8 cellular contexts compared by ENCODE assay signal in genomic region chr13:99655351-99656091, GRCh38. TPM values are rescaled to one million over a fixed set of nuclear protein-coding genes. Genes with fewer than 3 reads are reported as not detected.
DNase-seq lines count a peak whose midpoint lies in the region; ATAC-seq and TF ChIP-seq lines count a peak whose summit lies in the region.
"Had no signal": no experiment of that assay in that cellular context is flagged by ENCODE, and none has a peak within 500 bp of the region (broad histone marks: within the 10 kb centered on the region; RNA-seq: fewer than 3 reads in every experiment).

No MANE protein-coding gene starts in this region.

- no peak for TF ChIP-seq CTCF in HCT116 (IDR thresholded peaks at IDR 0.05 in 2 of 3, conservative IDR thresholded peaks at IDR 0.05 in 1 of 3; ENCODE audit: borderline replicate concordance in 1 of 3, insufficient read depth in 1 of 3, low read depth in 2 of 3, low read length in 2 of 3)
- no peak for TF ChIP-seq CTCF in WTC11 (IDR thresholded peaks at IDR 0.05)
- TF ChIP-seq CTCF in esophagus squamous epithelium (IDR thresholded peaks at IDR 0.05) = no peak
- no peak for TF ChIP-seq CTCF in transverse colon (IDR thresholded peaks at IDR 0.05)

- intact Hi-C loops in HCT116 (cut with micrococcal nuclease) (loop anchor here (1.0 to 5.0 kb wide), 8 partner anchors 49 to 1472 kb away; partner anchors contain the start of gene CLYBL), esophagus squamous epithelium (cut with DNase I) (loop anchor here (10.0 kb wide), 1 partner anchor 859 kb away; no protein-coding TSS in a partner anchor), transverse colon (cut with DNase I; ENCODE audit: low total_unique reads) (loop anchor here (5.0 kb wide), 1 partner anchor 857 kb away; no protein-coding TSS in a partner anchor)

- POLR2A ChIA-PET in HCT116 (lab: Charles Lee) = interaction anchor here (0.6 to 1.2 kb wide), 3 partner anchors 43 to 325 kb away, joined by 3 to 6 read pairs (median 4); no protein-coding TSS in a partner anchor
- POLR2A ChIA-PET in WTC11 (lab: Charles Lee) = interaction anchor here (1.7 to 3.0 kb wide), 2 partner anchors 48 to 326 kb away, joined by 5 to 9 read pairs; partner anchors contain the start of gene ZIC2

- peak; percentile 90 for DNase-seq in HCT116 (ENCODE audit: low read depth, low spot score)
- no peak for DNase-seq in WTC11 (ENCODE audit: low spot score)
- no peak for DNase-seq in esophagus squamous epithelium (lab: John Stamatoyannopoulos, UW)
- DNase-seq in stimulated activated CD8-positive, alpha-beta memory T cell treated with anti-CD3 and anti-CD28 coated beads, Interleukin-12 subunit alpha, Interleukin-12 subunit beta, amount 100 ng/mL, for 4 hours (ENCODE audit: low read depth) = peak; percentile 4
- DNase-seq in MG63 = no peak
- DNase-seq in transverse colon = no peak

- H3K4me3 ChIP-seq in HCT116 (replicated peaks in 1 of 2; ENCODE audit: low read depth in 1 of 2, low read length in 2 of 2) (peak overlapping the region; percentile 1 to 43), esophagus squamous epithelium (no peak overlapping the region), MG63 (no peak overlapping the region), transverse colon (no peak overlapping the region)
- H3K4me3 ChIP-seq: body of pancreas had no signal

- TF ChIP-seq POLR2A in HCT116 (IDR thresholded peaks at IDR 0.05; ENCODE audit: borderline replicate concordance, extremely low read depth, insufficient read depth, insufficient read length) (no peak), esophagus squamous epithelium (IDR thresholded peaks at IDR 0.05) (no peak), transverse colon (IDR thresholded peaks at IDR 0.05) (no peak)

- CTCF ChIA-PET in HCT116 (lab: Charles Lee) = interaction anchor here (0.8 to 4.1 kb wide), 16 partner anchors 11 to 1472 kb away, joined by 3 to 42 read pairs (median 3); partner anchors contain the start of genes TM9SF2 and TMTC4
- CTCF ChIA-PET in WTC11 (lab: Charles Lee) = interaction anchor here (0.7 to 4.4 kb wide), 41 partner anchors 8 to 938 kb away, joined by 3 to 48 read pairs (median 5); partner anchors contain the start of genes CLYBL and PCCA

- H3K4me1 ChIP-seq in HCT116 (ENCODE audit: control insufficient read depth in 1 of 2, insufficient read depth in 2 of 2, low read length in 2 of 2) (peaks cover 11 to 23% of the 10 kb centered on the region in 2 experiments), esophagus squamous epithelium (peaks cover 0 to 42% (median 8%) of the 10 kb centered on the region in 3 donors), transverse colon (peaks cover 7 to 38% (median 14%) of the 10 kb centered on the region in 4 donors)

- peaks cover 49% of the 10 kb centered on the region for H3K4me1 Mint-ChIP-seq in WTC11

- H3K4me2 ChIP-seq in HCT116 (ENCODE audit: low read length) = peak overlapping the region; percentile 70

- peak overlapping the region; percentile 63 for H3K27ac ChIP-seq in HCT116 (ENCODE audit: low read depth, low read length)
- H3K27ac ChIP-seq in esophagus squamous epithelium = peak overlapping the region; percentile 35 to 67 (median 52)
- no peak overlapping the region for H3K27ac ChIP-seq in transverse colon
- H3K27ac ChIP-seq: body of pancreas had no signal

- H4K20me1 ChIP-seq in HCT116 (ENCODE audit: insufficient read depth) = no peaks in the 10 kb centered on the region

- no peak for TF ChIP-seq RAD21 in HCT116 (IDR thresholded peaks at IDR 0.05; ENCODE audit: low read depth)

- H3K36me3 Mint-ChIP-seq in WTC11 = no peaks in the 10 kb centered on the region

- ATAC-seq in HCT116 = peak; percentile 85
- ATAC-seq in WTC11 = peak; percentile 3; the same call in 1 of the 2 replicates
- no peak for ATAC-seq in HG03159 (IDR thresholded peaks at IDR 0.05; ENCODE audit: unreplicated experiment)

- H3K27me3 Mint-ChIP-seq in WTC11 (ENCODE audit: low read depth) = no peaks in the 10 kb centered on the region

- H3K9me3 ChIP-seq in HCT116 (ENCODE audit: control insufficient read depth in 1 of 2, insufficient read depth in 1 of 2, low read depth in 1 of 2, low read length in 2 of 2) (no peaks in the 10 kb centered on the region), esophagus squamous epithelium (no peaks in the 10 kb centered on the region), MG63 (no peaks in the 10 kb centered on the region), transverse colon (no peaks in the 10 kb centered on the region)
- H3K9me3 ChIP-seq: body of pancreas had no signal

- H3K79me2 ChIP-seq in HCT116 (ENCODE audit: insufficient read depth, low read length) = no peaks in the 10 kb centered on the region

- H3K36me3 ChIP-seq in HCT116 (ENCODE audit: control insufficient read depth in 1 of 2, insufficient read depth in 2 of 2, low read length in 2 of 2) = no peaks in the 10 kb centered on the region
- no peaks in the 10 kb centered on the region for H3K36me3 ChIP-seq in esophagus squamous epithelium
- no peaks in the 10 kb centered on the region for H3K36me3 ChIP-seq in MG63
- no peaks in the 10 kb centered on the region for H3K36me3 ChIP-seq in transverse colon

- no peaks in the 10 kb centered on the region for H3K9me3 Mint-ChIP-seq in WTC11

- TF ChIP-seq EP300 in transverse colon (IDR thresholded peaks at IDR 0.05; ENCODE audit: low read depth) = no peak

- H3K9me2 ChIP-seq in HCT116 (ENCODE audit: insufficient read depth) = no peaks in the 10 kb centered on the region

- in situ Hi-C loops in transverse colon (cut with MboI; ENCODE audit: low pct_ligation_motif_present in 1 of 4, low pct_unique_long_range_greater_than_20kb in 1 of 4, low sequenced_read_pairs in 3 of 4) = loop anchor here (10.0 to 25.0 kb wide), 6 partner anchors 257 to 859 kb away; no protein-coding TSS in a partner anchor

- 49 to 59% methylated on average over 7 to 12 of the region's 17 CpGs for WGBS in esophagus squamous epithelium, 2 donors
- 63 to 76% methylated on average over 8 to 17 of the region's 17 CpGs for WGBS in transverse colon (ENCODE audit: low coverage in 1 of 2), 2 donors

- BruUV-seq in HCT116 (replicated peaks; lab: Mats Ljungman, UMichigan) = no TSS peak

- H3K27ac Mint-ChIP-seq in WTC11 = peak overlapping the region; percentile 32

- H3K4me3 Mint-ChIP-seq in WTC11 = no peak overlapping the region

- H3K27me3 ChIP-seq in HCT116 (ENCODE audit: insufficient read depth, low read length) (no peaks in the 10 kb centered on the region), esophagus squamous epithelium (no peaks in the 10 kb centered on the region), MG63 (no peaks in the 10 kb centered on the region), transverse colon (no peaks in the 10 kb centered on the region)
- H3K27me3 ChIP-seq: body of pancreas had no signal

- RAD21 ChIA-PET in HCT116 (lab: Charles Lee; ENCODE audit: low non-redundant PET in 1 of 2, low total read pairs in 2 of 2, uncharacterized antibody in 2 of 2, unreplicated experiment in 2 of 2) = interaction anchor here in 1 of 2 experiments (1.0 to 1.8 kb wide), 4 partner anchors 154 to 859 kb away, joined by 3 read pairs; partner anchors contain the start of gene TM9SF2

- H2AFZ ChIP-seq in HCT116 (ENCODE audit: low read depth, low read length, poor library complexity, severe bottlenecking) = peak overlapping the region; percentile 24

- H3K9ac ChIP-seq in HCT116 (ENCODE audit: low read length) = peak overlapping the region; percentile 34

TF ChIP-seq in HCT116, 20 proteins besides CTCF, POLR2A, EP300 and RAD21 (continues in another document):
- peak; percentile 51; the same call in 1 of the 2 replicates for TF ChIP-seq SIN3A (IDR thresholded peaks at IDR 0.05; ENCODE audit: low read depth)

TF ChIP-seq in WTC11, 78 proteins besides CTCF, POLR2A, EP300 and RAD21:
- TF ChIP-seq ZNF121 (CRISPR knock-in tag; IDR thresholded peaks at IDR 0.05) = no peak
- no peak for TF ChIP-seq NR2C2 (CRISPR knock-in tag; IDR thresholded peaks at IDR 0.05)
- no peak for TF ChIP-seq ZNF317 (CRISPR knock-in tag; IDR thresholded peaks at IDR 0.05; ENCODE audit: borderline replicate concordance, low read depth)
- TF ChIP-seq IRF2 (CRISPR knock-in tag; IDR thresholded peaks at IDR 0.05; ENCODE audit: borderline replicate concordance, low read depth) = no peak
- no peak for TF ChIP-seq AFF4 (CRISPR knock-in tag; IDR thresholded peaks at IDR 0.05; ENCODE audit: borderline replicate concordance)

RNA-seq across cellular contexts. Expression of gene CLYBL, which starts 49.0 kb away (rescaled TPM):
- total RNA-seq in HCT116 (2021; ENCODE audit: unreplicated experiment) = 21.3 TPM
- 5.6 and 10.4 TPM in 2 replicates for polyA plus RNA-seq in HCT116 (2012)
- 8.8 to 17.3 TPM (median 14.7 TPM) in 3 replicates for total RNA-seq in WTC11 (2021)
- total RNA-seq in esophagus squamous epithelium = 10 to 100 TPM in 1 of 4 donors, 1 to 10 TPM in 3; 3.5 to 11.3 (median 6.1) TPM
- 0.05 and 3.1 TPM in 2 replicates for total RNA-seq in MG63 (2014; rRNA removed; shearing (Covaris generic); ENCODE audit: low replicate concordance)
- 10 to 100 TPM in 3 of 4 donors, 1 to 10 TPM in 1; 2.2 to 37.0 (median 20.5) TPM for total RNA-seq in transverse colon

Comparison
In these comparisons a context has a peak if more than half of its experiments do, and no peak if none do; other contexts are left out.
1. DNase-seq: peak in HCT116 (single experiment) and stimulated activated CD8-positive, alpha-beta memory T cell treated with anti-CD3 and anti-CD28 coated beads, Interleukin-12 subunit alpha, Interleukin-12 subunit beta, amount 100 ng/mL, for 4 hours (single experiment); none in WTC11 (single experiment), esophagus squamous epithelium (single experiment), MG63 (single experiment) and transverse colon (single experiment).
2. H3K27ac ChIP-seq: peak in HCT116 (single experiment) and esophagus squamous epithelium (4 of 4); none in transverse colon (0 of 4).
3. H3K4me3 ChIP-seq: peak in HCT116 (2 of 2); none in esophagus squamous epithelium (0 of 4), MG63 (single experiment) and transverse colon (0 of 4).
4. Of the 4 proteins assayed by ChIP-seq in both WTC11 and HCT116: peak only in WTC11: none; only in HCT116: MAX and SP1; in both: none; in neither: 2.